Comparison of ENCODE assay signal across 9 cellular contexts in the genomic region with DNA sequence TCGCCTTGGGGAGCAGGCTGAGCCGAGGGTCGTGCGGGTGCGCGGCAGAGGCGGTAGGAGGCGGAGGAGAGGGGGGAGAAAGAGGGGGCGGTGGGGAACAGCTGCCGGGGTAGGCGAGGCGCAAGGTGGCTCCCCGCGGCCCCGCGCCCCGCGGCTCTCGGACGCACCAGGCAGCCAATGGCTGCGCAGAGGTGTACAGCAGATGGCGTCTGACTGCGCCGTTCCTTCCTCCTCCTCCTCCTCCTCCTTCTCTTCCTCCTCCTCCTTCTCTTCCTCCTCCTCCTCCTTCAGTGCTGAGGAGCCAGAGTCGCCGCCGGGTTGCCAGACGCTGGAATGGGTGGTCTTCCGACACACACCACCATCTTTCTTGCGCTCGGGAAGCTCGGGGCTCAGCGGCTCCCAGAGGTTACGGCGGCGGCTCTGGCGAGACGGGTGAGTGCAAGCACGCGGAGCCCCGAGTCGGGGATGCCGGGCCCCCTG. TPM values are rescaled to one million over a fixed set of nuclear protein-coding genes. Genes with fewer than 3 reads are reported as not detected.
A peak's percentile ranks its signal among the peaks of the same experiment; 100 is the strongest.
DNase-seq lines count a peak whose midpoint lies in the region; ATAC-seq, FAIRE-seq and TF ChIP-seq lines count a peak whose summit lies in the region.
"Had no signal": no experiment of that assay in that cellular context is flagged by ENCODE, and none has a peak within 500 bp of the region (broad histone marks: within the 10 kb centered on the region; RNA-seq: fewer than 3 reads in every experiment).

TSS of gene THSD7B (plus strand) at position 290 of the 480 bp plus-strand sequence. CDS start 116,634 bp downstream, outside the sequence.

- peak; percentile 8 for DNase-seq in GM12891 (ENCODE audit: insufficient read length, low spot score)
- DNase-seq in RWPE2 (ENCODE audit: low spot score), result no peak
- peak; percentile 10 to 59 (median 40) for DNase-seq in right cardiac atrium
- no peak for DNase-seq in sigmoid colon
- no peak for DNase-seq in hypothalamus (lab: John Stamatoyannopoulos, UW)
- no peak for DNase-seq in NOMO-1 (lab: John Stamatoyannopoulos, UW; ENCODE audit: unreplicated experiment in 2 of 2)
- no peak for DNase-seq in NCI-H187 (lab: John Stamatoyannopoulos, UW)
- DNase-seq in NCI-H1092 (lab: John Stamatoyannopoulos, UW), result no peak
- DNase-seq: kidney glomerular epithelial cell had no signal

- ATAC-seq in RWPE2 (ENCODE audit: low read depth) (peak; percentile 44; the same call in 1 of the 3 replicates), right cardiac atrium (peak; percentile 54 to 57)

- TF ChIP-seq CTCF in RWPE2 (IDR thresholded peaks at IDR 0.05; ENCODE audit: poor library complexity, severe bottlenecking), result no peak
- no peak for TF ChIP-seq CTCF in sigmoid colon (IDR thresholded peaks at IDR 0.05)

- H3K27ac ChIP-seq in RWPE2 (ENCODE audit: poor library complexity, severe bottlenecking) (no peak within 1 kb of the TSS), right cardiac atrium (ENCODE audit: low read length) (no peak within 1 kb of the TSS), sigmoid colon (no peak within 1 kb of the TSS)

- FAIRE-seq in GM12891 (lab: Jason Lieb, UNC), result no peak

- intact Hi-C loops in right cardiac atrium (cut with DNase I), result no loop called here
- intact Hi-C loops in sigmoid colon (cut with DNase I), result no loop called here

- under 1% methylated on average over 43 of the region's 43 CpGs for WGBS in right cardiac atrium
- 1 to 10% methylated on average over 42 to 43 of the region's 43 CpGs for WGBS in sigmoid colon, 2 donors

- H3K4me3 ChIP-seq in RWPE2 (ENCODE audit: severe bottlenecking), result peak within 1 kb of the TSS; percentile 7
- H3K4me3 ChIP-seq in right cardiac atrium (ENCODE audit: low read length), result peak within 1 kb of the TSS; percentile 62
- H3K4me3 ChIP-seq in sigmoid colon, result peak within 1 kb of the TSS; percentile 17 to 56 (median 43)

- no peak for TF ChIP-seq EP300 in sigmoid colon (IDR thresholded peaks at IDR 0.05)

- TF ChIP-seq POLR2A in GM12891 (IDR thresholded peaks at IDR 0.05; ENCODE audit: low read depth, low read length), result no peak
- no peak for TF ChIP-seq POLR2A in sigmoid colon (IDR thresholded peaks at IDR 0.05)

- H3K4me1 ChIP-seq in RWPE2 (ENCODE audit: insufficient read depth, poor library complexity, severe bottlenecking) (no peaks in the 10 kb centered on the region), right cardiac atrium (ENCODE audit: control insufficient read depth, insufficient read depth, low read length) (no peaks in the 10 kb centered on the region), sigmoid colon (peaks cover 0 to 25% (median 18%) of the 10 kb centered on the region in 4 donors)

- H3K36me3 ChIP-seq in RWPE2 (ENCODE audit: low read depth) (no peaks in the 10 kb centered on the region), sigmoid colon (no peaks in the 10 kb centered on the region)

- H3K27me3 ChIP-seq in RWPE2 (ENCODE audit: insufficient read depth, poor library complexity, severe bottlenecking), result peaks cover 72% of the 10 kb centered on the region
- H3K27me3 ChIP-seq in right cardiac atrium (ENCODE audit: control insufficient read depth, insufficient read depth), result no peaks in the 10 kb centered on the region
- H3K27me3 ChIP-seq in sigmoid colon, result peaks cover 5 to 52% (median 27%) of the 10 kb centered on the region in 3 donors

- H3K9me3 ChIP-seq in RWPE2 (ENCODE audit: severe bottlenecking), result no peaks in the 10 kb centered on the region
- H3K9me3 ChIP-seq in right cardiac atrium (ENCODE audit: control insufficient read depth, low read length), result no peaks in the 10 kb centered on the region
- H3K9me3 ChIP-seq in sigmoid colon, result no peaks in the 10 kb centered on the region

TF ChIP-seq in GM12891, 5 proteins besides CTCF, POLR2A, EP300 and RAD21:
- TF ChIP-seq PAX5 (IDR thresholded peaks at IDR 0.05; ENCODE audit: insufficient read depth, low read length, severe bottlenecking) (no peak), POU2F2 (IDR thresholded peaks at IDR 0.05; ENCODE audit: low read depth, low read length) (no peak), POLR2AphosphoS5 (IDR thresholded peaks at IDR 0.05; ENCODE audit: low read depth, low read length) (no peak), SPI1 (IDR thresholded peaks at IDR 0.05; ENCODE audit: low read depth, low read length) (no peak), TAF1 (IDR thresholded peaks at IDR 0.05; ENCODE audit: low read depth, low read length) (no peak)

RNA-seq across cellular contexts. Expression of gene THSD7B, which starts in this region (rescaled TPM):
- not detected for polyA plus RNA-seq in GM12891 (2012; ENCODE audit: low read depth, missing spikeins)
- total RNA-seq in right cardiac atrium (under 1 TPM; 0.14 to 0.76 (median 0.26) TPM), sigmoid colon (under 1 TPM; 0.16 to 0.83 (median 0.49) TPM)
- polyA plus RNA-seq in right cardiac atrium (0.14 TPM), sigmoid colon (under 1 TPM in 1 of 3 donors, not detected in 2; 0.22 TPM)

Comparison
In these comparisons a context has a peak if more than half of its experiments do, and no peak if none do; other contexts are left out.
1. Peak in DNase-seq, ATAC-seq and H3K4me3 ChIP-seq in right cardiac atrium; RNA of the gene not detected or under 1 TPM.
2. H3K4me3 ChIP-seq: peak in every context shown above with its lines; median percentile 62 in right cardiac atrium; 43 in sigmoid colon; 7 in RWPE2.